29 cellular contexts compared by ENCODE assay signal in the genomic region with DNA sequence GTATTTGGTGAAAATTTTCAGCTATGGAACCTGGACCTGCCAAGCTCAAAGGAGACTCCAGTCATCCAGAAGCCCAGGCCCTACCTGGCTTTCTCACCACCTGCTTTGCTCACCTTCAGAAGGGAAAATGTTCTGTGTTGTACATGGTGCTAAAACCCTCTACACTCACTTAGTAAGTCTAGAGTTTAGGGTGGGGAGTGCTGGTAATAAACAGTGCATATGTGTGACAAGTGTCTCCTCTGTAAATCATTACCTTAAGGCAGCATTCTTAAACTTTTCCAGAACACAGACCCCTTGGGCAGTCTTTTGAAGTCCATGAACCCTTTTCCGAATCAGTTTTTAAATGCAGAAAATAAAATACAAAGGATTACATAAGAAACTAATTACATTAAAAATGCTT.
"Had no signal": no experiment of that assay in that cellular context is flagged by ENCODE, and none has a peak within 500 bp of the region (broad histone marks: within the 10 kb centered on the region; RNA-seq: fewer than 3 reads in every experiment).

No MANE protein-coding gene starts in this region.

- H3K27ac ChIP-seq: adrenal gland, body of pancreas, esophagus muscularis mucosa, foreskin keratinocyte, gastrocnemius medialis had no signal

- H3K27me3 ChIP-seq: adrenal gland, body of pancreas, esophagus muscularis mucosa, foreskin keratinocyte, gastrocnemius medialis had no signal

- H3K9me3 ChIP-seq: adrenal gland, body of pancreas, esophagus muscularis mucosa, gastrocnemius medialis had no signal

- ATAC-seq: activated CD4-positive, alpha-beta T cell treated with anti-CD3 and anti-CD28 coated beads for 36 hours; activated CD8-positive, alpha-beta memory T cell treated with anti-CD3 and anti-CD28 coated beads, Interleukin-2, amount 10 ng/mL, durations not matched to agents 7 days and 5 days; activated CD8-positive, alpha-beta T cell treated with anti-CD3 and anti-CD28 coated beads, Interleukin-2, amount 10 ng/mL, durations not matched to agents 7 days and 5 days; activated naive CD8-positive, alpha-beta T cell treated with anti-CD3 and anti-CD28 coated beads, Interleukin-2, amount 50 U/mL, for 24 hours; body of pancreas; effector memory CD8-positive, alpha-beta T cell; foreskin keratinocyte; gastrocnemius medialis had no signal

- H3K4me3 ChIP-seq: adrenal gland, body of pancreas, esophagus muscularis mucosa, gastrocnemius medialis had no signal

- H3K36me3 ChIP-seq: adrenal gland, esophagus muscularis mucosa, gastrocnemius medialis had no signal

- H3K4me1 ChIP-seq: foreskin keratinocyte had no signal

- DNase-seq: activated CD4-positive, alpha-beta memory T cell treated with anti-CD3 and anti-CD28 coated beads for 36 hours; activated CD4-positive, alpha-beta T cell treated with anti-CD3 and anti-CD28 coated beads for 36 hours; activated CD4-positive, alpha-beta T cell treated with anti-CD3 and anti-CD28 coated beads, Interleukin-2, amount 10 ng/mL, durations not matched to agents 24 days and 14 days; activated CD4-positive, CD25-positive, alpha-beta regulatory T cell; activated CD4-positive, CD25-positive, alpha-beta regulatory T cell treated with anti-CD3 and anti-CD28 coated beads, Interleukin-2, amount 50 U/mL, for 72 hours; activated CD8-positive, alpha-beta memory T cell treated with anti-CD3 and anti-CD28 coated beads, Interleukin-2, amount 10 ng/mL, durations not matched to agents 7 days and 5 days; activated CD8-positive, alpha-beta memory T cell treated with anti-CD3 and anti-CD28 coated beads, Interleukin-2, amount 50 U/mL, for 4 hours; activated CD8-positive, alpha-beta T cell treated with anti-CD3 and anti-CD28 coated beads, Interleukin-2, amount 10 ng/mL, durations not matched to agents 7 days and 5 days; activated effector memory CD4-positive, alpha-beta T cell treated with anti-CD3 and anti-CD28 coated beads, Interleukin-2, amount 50 U/mL, for 16 hours; activated naive CD4-positive, alpha-beta T cell treated with anti-CD3 and anti-CD28 coated beads for 36 hours; activated naive CD8-positive, alpha-beta T cell treated with anti-CD3 and anti-CD28 coated beads for 36 hours; activated naive CD8-positive, alpha-beta T cell treated with anti-CD3 and anti-CD28 coated beads, Interleukin-2, amount 50 U/mL, for 24 hours; activated T-cell treated with anti-CD3 and anti-CD28 coated beads, Interleukin-2, amount 50 U/mL, for 1 hour; activated T-cell treated with anti-CD3 and anti-CD28 coated beads, Interleukin-2, amount 50 U/mL, for 48 hours; adrenal gland; amygdala; aorta; body of pancreas; caudate nucleus; cortex of kidney; dermis blood vessel endothelial cell; effector CD4-positive, alpha-beta T cell; effector memory CD8-positive, alpha-beta T cell; erythroblast; foreskin keratinocyte; gastrocnemius medialis; glutamatergic neuron; T-helper 2 cell had no signal
